Comparison of ENCODE assay signal across 9 cellular contexts in genomic region chr1:27382950-27383627, GRCh38. TPM values are rescaled to one million over a fixed set of nuclear protein-coding genes. Genes with fewer than 3 reads are reported as not detected.
DNase-seq lines count a peak whose midpoint lies in the region; ATAC-seq and TF ChIP-seq lines count a peak whose summit lies in the region.
"Had no signal": no experiment of that assay in that cellular context is flagged by ENCODE, and none has a peak within 500 bp of the region (broad histone marks: within the 10 kb centered on the region; RNA-seq: fewer than 3 reads in every experiment).

CD164L2 (minus strand) TSS chr1:27383333; CDS start chr1:27383239, 94 bp downstream.

- H3K27ac Mint-ChIP-seq in naive thymus-derived CD8-positive, alpha-beta T cell = peak within 1 kb of the TSS in 1 of 10 donors; percentile 15

- H3K9me3 Mint-ChIP-seq in naive thymus-derived CD8-positive, alpha-beta T cell = no peaks in the 10 kb centered on the region

- H2AFZ ChIP-seq in mammary epithelial cell (ENCODE audit: low read depth, low read length) = peak within 1 kb of the TSS; percentile 79

- H3K9ac ChIP-seq in mammary epithelial cell (ENCODE audit: insufficient read depth, low read length) = no peak within 1 kb of the TSS

- in situ Hi-C loops in mammary epithelial cell (cut with MboI; ENCODE audit: low sequenced_read_pairs in 2 of 2) = loop anchor here in 1 of 2 donors (25.0 kb wide), 1 partner anchor 271 kb away; no protein-coding TSS in a partner anchor

- BruUV-seq in mammary epithelial cell (replicated peaks; lab: Mats Ljungman, UMichigan) = no TSS peak

- H3K36me3 Mint-ChIP-seq in naive thymus-derived CD8-positive, alpha-beta T cell = no peaks in the 10 kb centered on the region

- no peak for TF ChIP-seq POLR2A in Peyer's patch (IDR thresholded peaks at IDR 0.05)

- POLR2A ChIA-PET in naive thymus-derived CD8-positive, alpha-beta T cell (lab: Charles Lee) = interaction anchor here (0.9 to 1.1 kb wide), 2 partner anchors 21 to 40 kb away, joined by 3 read pairs; no protein-coding TSS in a partner anchor

- H3K4me3 Mint-ChIP-seq in naive thymus-derived CD8-positive, alpha-beta T cell = no peak within 1 kb of the TSS

- peak within 1 kb of the TSS in 2 of 4 donors; percentile 33 to 34 for H3K4me3 ChIP-seq in Peyer's patch
- H3K4me3 ChIP-seq in mammary epithelial cell (replicated peaks in 1 of 3; ENCODE audit: insufficient read depth in 1 of 3, low read depth in 2 of 3, low read length in 3 of 3) = peak within 1 kb of the TSS; percentile 12 to 43 (median 39)

- WGBS in mammary epithelial cell (ENCODE audit: low coverage, missing lambda C conversion rate) = 30% methylated on average over 10 of the region's 43 CpGs

- CTCF ChIA-PET in mammary epithelial cell (lab: Charles Lee; ENCODE audit: low non-redundant PET) = no interaction called here

- peak within 1 kb of the TSS; percentile 85 for H3K4me2 ChIP-seq in mammary epithelial cell (ENCODE audit: insufficient read depth, low read depth, low read length)

- H3K4me1 ChIP-seq in Peyer's patch (peaks cover 0 to 7% (median 0%) of the 10 kb centered on the region in 4 donors), mammary epithelial cell (ENCODE audit: insufficient read depth, low read length) (peaks cover 13% of the 10 kb centered on the region)

- H3K4me1 Mint-ChIP-seq in naive thymus-derived CD8-positive, alpha-beta T cell = peaks cover 0 to 5% (median 0%) of the 10 kb centered on the region in 4 donors

- H3K27me3 ChIP-seq in Peyer's patch (no peaks in the 10 kb centered on the region), mammary epithelial cell (ENCODE audit: insufficient read depth, low read length) (no peaks in the 10 kb centered on the region)

- intact Hi-C loops in mammary epithelial cell (cut with micrococcal nuclease) = no loop called here

- H3K79me2 ChIP-seq in mammary epithelial cell (ENCODE audit: insufficient read depth, low read length) = no peaks in the 10 kb centered on the region

- ATAC-seq in naive thymus-derived CD8-positive, alpha-beta T cell = peak; percentile 76 to 79
- no peak for ATAC-seq in HG03108 (IDR thresholded peaks at IDR 0.05; ENCODE audit: unreplicated experiment)
- no peak for ATAC-seq in HG03135 (IDR thresholded peaks at IDR 0.05; ENCODE audit: unreplicated experiment)
- ATAC-seq in GM18861 (IDR thresholded peaks at IDR 0.05; ENCODE audit: unreplicated experiment) = no peak
- ATAC-seq in HG03439 (IDR thresholded peaks at IDR 0.05; ENCODE audit: unreplicated experiment) = no peak

- H3K9me3 ChIP-seq in Peyer's patch = no peaks in the 10 kb centered on the region
- no peaks in the 10 kb centered on the region for H3K9me3 ChIP-seq in mammary epithelial cell (replicated peaks; ENCODE audit: insufficient read depth, low read length)

- H3K36me3 ChIP-seq in Peyer's patch (no peaks in the 10 kb centered on the region), mammary epithelial cell (ENCODE audit: insufficient read depth, low read length) (no peaks in the 10 kb centered on the region)
- H3K36me3 ChIP-seq: WERI-Rb-1 had no signal

- no peaks in the 10 kb centered on the region for H4K20me1 ChIP-seq in mammary epithelial cell (ENCODE audit: insufficient read depth, low read length)

- no peak for TF ChIP-seq CTCF in Peyer's patch (IDR thresholded peaks at IDR 0.05)
- no peak for TF ChIP-seq CTCF in mammary epithelial cell (conservative IDR thresholded peaks at IDR 0.05 in 1 of 2, IDR thresholded peaks at IDR 0.05 in 1 of 2; ENCODE audit: extremely low read depth in 1 of 2, insufficient read depth in 1 of 2, low read depth in 1 of 2, low read length in 2 of 2)

- peaks cover 0 to 5% (median 3%) of the 10 kb centered on the region in 5 donors for H3K27me3 Mint-ChIP-seq in naive thymus-derived CD8-positive, alpha-beta T cell

- no peak within 1 kb of the TSS for H3K27ac ChIP-seq in Peyer's patch
- H3K27ac ChIP-seq in mammary epithelial cell (ENCODE audit: insufficient read depth, low read depth, low read length) = no peak within 1 kb of the TSS
- H3K27ac ChIP-seq: WERI-Rb-1 had no signal

- DNase-seq in COLO829 (ENCODE audit: low spot score) (peak; percentile 39), Peyer's patch (peak in 2 of 3 donors; percentile 79 to 87), mammary epithelial cell (peak; percentile 54)
- DNase-seq in naive thymus-derived CD8-positive, alpha-beta T cell = peak in 6 of 10 donors; percentile 41 to 57 (median 44)
- DNase-seq: WERI-Rb-1 had no signal

- dilution Hi-C loops in mammary epithelial cell (cut with HindIII; ENCODE audit: low sequenced_read_pairs) = no loop called here

RNA-seq across cellular contexts. Expression of gene CD164L2, which starts in this region (rescaled TPM):
- total RNA-seq in Peyer's patch (not detected), mammary epithelial cell (1 to 10 TPM; 1.7 to 2.7 TPM)
- polyA plus RNA-seq in mammary epithelial cell = 1.4 TPM
- 8.2 TPM for polyA minus RNA-seq in mammary epithelial cell
- not detected for total RNA-seq in naive thymus-derived CD8-positive, alpha-beta T cell
- polyA plus RNA-seq in naive thymus-derived CD8-positive, alpha-beta T cell = under 1 TPM in 1 of 3 donors, not detected in 2; 0.17 TPM

Comparison
In these comparisons a context has a peak if more than half of its experiments do, and no peak if none do; other contexts are left out.
1. Peak in DNase-seq in Peyer's patch; RNA of the gene not detected or under 1 TPM.
2. Peak in DNase-seq and ATAC-seq in naive thymus-derived CD8-positive, alpha-beta T cell; RNA of the gene not detected or under 1 TPM.